1 cellular context compared by ENCODE assay signal in genomic region chr15:25436707-25437106, GRCh38.
TF ChIP-seq lines count a peak whose summit lies in the region.

No MANE protein-coding gene starts in this region.

TF ChIP-seq in WTC11, 78 proteins besides CTCF, POLR2A, EP300 and RAD21 (continued from another document):
- TF ChIP-seq ZBTB43 (CRISPR knock-in tag; IDR thresholded peaks at IDR 0.05): no peak
- no peak for TF ChIP-seq SOX15 (CRISPR knock-in tag; IDR thresholded peaks at IDR 0.05)
